Comparison of ENCODE assay signal across 8 cellular contexts in genomic region chr12:42097971-42098370, GRCh38. TPM values are rescaled to one million over a fixed set of nuclear protein-coding genes. Genes with fewer than 3 reads are reported as not detected.
DNase-seq lines count a peak whose midpoint lies in the region; ATAC-seq, FAIRE-seq and TF ChIP-seq lines count a peak whose summit lies in the region.

No MANE protein-coding gene starts in this region.

- H4K20me1 ChIP-seq in OCI-LY7 (ENCODE audit: insufficient read depth, low read length), result no peaks in the 10 kb centered on the region

- H3K27me3 ChIP-seq in right lobe of liver, result no peaks in the 10 kb centered on the region

- H3K27ac ChIP-seq in OCI-LY7 (ENCODE audit: low read depth, low read length, poor library complexity, severe bottlenecking) (no peak overlapping the region), right lobe of liver (peak overlapping the region in 1 of 3 donors; percentile 6)

- H3K79me2 ChIP-seq in OCI-LY7 (ENCODE audit: insufficient read depth, low read depth, low read length), result no peaks in the 10 kb centered on the region

- TF ChIP-seq POLR2A in right lobe of liver (IDR thresholded peaks at IDR 0.05), result no peak

- FAIRE-seq in HTR-8/SVneo (lab: Jason Lieb, UNC), result no peak

- TF ChIP-seq CTCF in OCI-LY7 (conservative IDR thresholded peaks at IDR 0.05; ENCODE audit: low read length) (no peak), right lobe of liver (IDR thresholded peaks at IDR 0.05) (no peak)

- no peak overlapping the region for H3K4me3 ChIP-seq in OCI-LY7 (ENCODE audit: low read depth, low read length, poor library complexity, severe bottlenecking)
- no peak overlapping the region for H3K4me3 ChIP-seq in right lobe of liver

- no peaks in the 10 kb centered on the region for H3K9me3 ChIP-seq in OCI-LY7 (ENCODE audit: low read length)
- no peaks in the 10 kb centered on the region for H3K9me3 ChIP-seq in right lobe of liver

- H3K36me3 ChIP-seq in OCI-LY7 (ENCODE audit: insufficient read depth, low read length) (peaks cover 26% of the 10 kb centered on the region), right lobe of liver (no peaks in the 10 kb centered on the region)

- H3K4me1 ChIP-seq in OCI-LY7 (ENCODE audit: insufficient read depth, low read length, poor library complexity, severe bottlenecking), result no peaks in the 10 kb centered on the region
- H3K4me1 ChIP-seq in right lobe of liver, result no peaks in the 10 kb centered on the region

- no TSS peak for BruUV-seq in OCI-LY7 (replicated peaks; lab: Mats Ljungman, UMichigan)

- peak overlapping the region; percentile 16; the same call in 1 of the 2 replicates for H3K4me2 ChIP-seq in OCI-LY7 (ENCODE audit: low read length)

- POLR2A ChIA-PET in OCI-LY7 (lab: Charles Lee), result interaction anchor here (1.0 kb wide), 2 partner anchors 30 to 179 kb away, joined by 3 read pairs; no protein-coding TSS in a partner anchor

- 38% methylated on average over 5 of the region's 5 CpGs for WGBS in right lobe of liver (ENCODE audit: insufficient coverage, low coverage, low lambda C conversion rate, missing lambda C conversion rate)

- DNase-seq in OCI-LY7 (ENCODE audit: low spot score), result no peak
- no peak for DNase-seq in right lobe of liver
- DNase-seq in HTR-8/SVneo (ENCODE audit: insufficient read length, low spot score), result no peak
- DNase-seq in AML-193 (lab: John Stamatoyannopoulos, UW), result no peak
- no peak for DNase-seq in stimulated activated CD4-positive, alpha-beta T cell treated with anti-CD3 and anti-CD28 coated beads, Interleukin-4, amount 100 ng/mL, for 24 hours
- DNase-seq in cortex of kidney (lab: John Stamatoyannopoulos, UW), result no peak

- no peak overlapping the region for H2AFZ ChIP-seq in OCI-LY7 (ENCODE audit: low read length)

- intact Hi-C loops in OCI-LY7 (cut with micrococcal nuclease; ENCODE audit: unreplicated experiment) (no loop called here), right lobe of liver (cut with DNase I) (no loop called here)

- CTCF ChIA-PET in OCI-LY7 (lab: Charles Lee; ENCODE audit: unreplicated experiment), result no interaction called here

- no peaks in the 10 kb centered on the region for H3K9me2 ChIP-seq in OCI-LY7 (ENCODE audit: insufficient read depth, low read length)

- ATAC-seq in GM18873 (IDR thresholded peaks at IDR 0.05; ENCODE audit: low FRiP score, unreplicated experiment) (peak; percentile 88), HG02678 (IDR thresholded peaks at IDR 0.05; ENCODE audit: unreplicated experiment) (peak; percentile 93), right lobe of liver (peak; percentile 42 to 75 (median 68))

RNA-seq across cellular contexts. Expression of gene GXYLT1, which starts 46.7 kb away (rescaled TPM):
- total RNA-seq in OCI-LY7 (2014; rRNA removed; shearing (Covaris generic)), result 7.9 and 9.0 TPM in 2 replicates
- total RNA-seq in OCI-LY7 (2022), result 11.1 and 11.4 TPM in 2 replicates
- total RNA-seq in right lobe of liver, result 10 to 100 TPM in 5 of 6 experiments, 1 to 10 TPM in 1; 9.3 to 13.8 (median 10.8) TPM
